ENCODE assay signal across 25 cellular contexts in genomic region chr2:178550352-178550751, GRCh38.
DNase-seq lines count a peak whose midpoint lies in the region; ATAC-seq, FAIRE-seq and TF ChIP-seq lines count a peak whose summit lies in the region.
"Had no signal": no experiment of that assay in that cellular context is flagged by ENCODE, and none has a peak within 500 bp of the region (broad histone marks: within the 10 kb centered on the region; RNA-seq: fewer than 3 reads in every experiment).

No MANE protein-coding gene starts in this region.

- no peak overlapping the region for H2AFZ ChIP-seq in GM12878 (ENCODE audit: control insufficient read depth, low read depth, low read length)
- H2AFZ ChIP-seq: neural progenitor cell had no signal

- RAD21 ChIA-PET in GM12878 (lab: Charles Lee; ENCODE audit: unreplicated experiment): interaction anchor here (0.9 kb wide), 1 partner anchor 30 kb away, joined by 3 read pairs; no protein-coding TSS in a partner anchor

- in situ Hi-C loops in GM12878 (cut with MboI) (no loop called here), G401 (cut with HindIII; ENCODE audit: low sequenced_read_pairs) (no loop called here)

- H3K4me1 ChIP-seq in GM12878 (ENCODE audit: control insufficient read depth, insufficient read depth, low read length) (no peaks in the 10 kb centered on the region), colonic mucosa (no peaks in the 10 kb centered on the region), uterus (no peaks in the 10 kb centered on the region)
- H3K4me1 ChIP-seq: neural progenitor cell, tibial artery had no signal

- POLR2A ChIA-PET in GM12878 (lab: Charles Lee): no interaction called here

- no peak for TF ChIP-seq RAD21 in GM12878 (IDR thresholded peaks at IDR 0.05; ENCODE audit: insufficient read depth, low read depth, low read length)

- H3K9ac ChIP-seq in GM12878 (ENCODE audit: control insufficient read depth, insufficient read depth, low read length) (no peak overlapping the region), colonic mucosa (ENCODE audit: low read depth in 2 of 2, low read length in 2 of 2) (no peak overlapping the region)
- H3K9ac ChIP-seq: neural progenitor cell had no signal

- BruUV-seq in GM12878 (replicated peaks; lab: Mats Ljungman, UMichigan): TSS peak; percentile 4

- no peak for TF ChIP-seq EP300 in GM12878 (IDR thresholded peaks at IDR 0.05; ENCODE audit: borderline replicate concordance in 1 of 2, control insufficient read depth in 1 of 2, low read depth in 2 of 2, low read length in 2 of 2)

- H3K36me3 ChIP-seq in GM12878 (ENCODE audit: control insufficient read depth in 2 of 2, insufficient read depth in 2 of 2, low read length in 1 of 2): peaks cover 3 to 11% of the 10 kb centered on the region in 2 experiments
- no peaks in the 10 kb centered on the region for H3K36me3 ChIP-seq in colonic mucosa
- H3K36me3 ChIP-seq in uterus: no peaks in the 10 kb centered on the region
- H3K36me3 ChIP-seq: neural progenitor cell had no signal

- no peak overlapping the region for H3K27ac ChIP-seq in GM12878 (ENCODE audit: control insufficient read depth, insufficient read depth)
- H3K27ac ChIP-seq in colonic mucosa: no peak overlapping the region
- H3K27ac ChIP-seq in uterus: no peak overlapping the region
- H3K27ac ChIP-seq: neural progenitor cell, tibial artery, VCaP had no signal

- no peaks in the 10 kb centered on the region for H3K79me2 ChIP-seq in GM12878 (ENCODE audit: control insufficient read depth, insufficient read depth, low read length)

- no peaks in the 10 kb centered on the region for H3K9me3 ChIP-seq in GM12878 (replicated peaks; ENCODE audit: control insufficient read depth, insufficient read depth, low read length)
- H3K9me3 ChIP-seq in colonic mucosa: no peaks in the 10 kb centered on the region
- H3K9me3 ChIP-seq in uterus: no peaks in the 10 kb centered on the region
- H3K9me3 ChIP-seq: tibial artery had no signal

- H3K27me3 ChIP-seq in GM12878 (replicated peaks in 1 of 2; ENCODE audit: control insufficient read depth in 2 of 2, insufficient read depth in 2 of 2, low read length in 1 of 2) (no peaks in the 10 kb centered on the region), colonic mucosa (no peaks in the 10 kb centered on the region), uterus (no peaks in the 10 kb centered on the region)
- H3K27me3 ChIP-seq: neural progenitor cell, tibial artery had no signal

- no peaks in the 10 kb centered on the region for H4K20me1 ChIP-seq in GM12878 (ENCODE audit: control insufficient read depth, insufficient read depth)

- DNase-seq in GM12878 (ENCODE audit: low read depth, low spot score) (no peak), G401 (ENCODE audit: low spot score) (no peak), colonic mucosa (no peak), uterus (no peak)
- DNase-seq in activated naive CD4-positive, alpha-beta T cell treated with anti-CD3 and anti-CD28 coated beads, Interleukin-2, amount 50 U/mL, for 16 hours: no peak
- DNase-seq: activated CD4-positive, alpha-beta memory T cell treated with anti-CD3 and anti-CD28 coated beads for 36 hours; activated T-cell treated with anti-CD3 and anti-CD28 coated beads, Interleukin-2, amount 50 U/mL, for 1 hour; Calu3; cortex of kidney; foreskin fibroblast; KG1; kidney glomerular epithelial cell; NCI-H1436 treated with DMSO at 0.1 percent for 48 hours; NCI-H345; stimulated activated naive CD4-positive, alpha-beta T cell; tibial artery had no signal

- SMC1A ChIA-PET in GM12878 (lab: Charles Lee; ENCODE audit: uncharacterized antibody, unreplicated experiment): interaction anchor here (1.3 kb wide), 1 partner anchor 19 kb away, joined by 3 read pairs; no protein-coding TSS in a partner anchor

- CTCF ChIA-PET in GM12878 (lab: Yijun Ruan, JAX): interaction anchor here (1.8 kb wide), 1 partner anchor 22 kb away, joined by 4 read pairs; no protein-coding TSS in a partner anchor

- no peak overlapping the region for H3K4me2 ChIP-seq in GM12878 (ENCODE audit: control insufficient read depth, insufficient read depth)
- H3K4me2 ChIP-seq: neural progenitor cell had no signal

- no peak for FAIRE-seq in GM12878 (lab: Jason Lieb, UNC)
- FAIRE-seq: endothelial cell of umbilical vein, H54 had no signal

- peak; percentile 78 for ATAC-seq in GM18867 (IDR thresholded peaks at IDR 0.05; ENCODE audit: unreplicated experiment)
- peak; percentile 80 for ATAC-seq in GM21529 (IDR thresholded peaks at IDR 0.05; ENCODE audit: unreplicated experiment)
- peak; percentile 64 for ATAC-seq in HG03159 (IDR thresholded peaks at IDR 0.05; ENCODE audit: unreplicated experiment)
- ATAC-seq in GM12878: peak; percentile 70
- ATAC-seq: activated naive CD4-positive, alpha-beta T cell treated with anti-CD3 and anti-CD28 coated beads, Interleukin-2, amount 50 U/mL, for 72 hours; Right ventricle myocardium inferior had no signal

- TF ChIP-seq POLR2A in GM12878 (IDR thresholded peaks at IDR 0.05; ENCODE audit: low read depth, low read length) (no peak), uterus (IDR thresholded peaks at IDR 0.05) (no peak)

- 0% methylated on average over 2 of the region's 2 CpGs for WGBS in GM12878 (ENCODE audit: insufficient coverage, insufficient replicate concordance, low lambda C conversion rate, missing lambda C conversion rate)

- H3K4me3 ChIP-seq in GM12878: no peak overlapping the region
- no peak overlapping the region for H3K4me3 ChIP-seq in colonic mucosa
- H3K4me3 ChIP-seq in uterus: no peak overlapping the region
- H3K4me3 ChIP-seq: neural progenitor cell, tibial artery had no signal

- TF ChIP-seq CTCF in GM12878 (IDR thresholded peaks at IDR 0.05 in 2 of 3, conservative IDR thresholded peaks at IDR 0.05 in 1 of 3; ENCODE audit: control insufficient read depth in 2 of 3, extremely low read depth in 1 of 3, insufficient read depth in 1 of 3, low read depth in 3 of 3, low read length in 3 of 3) (no peak), colonic mucosa (IDR thresholded peaks at IDR 0.05) (no peak), uterus (IDR thresholded peaks at IDR 0.05) (no peak)

- intact Hi-C loops in GM12878 (cut with micrococcal nuclease; ENCODE audit: unreplicated experiment) (no loop called here), colonic mucosa (cut with DNase I) (no loop called here), uterus (cut with DNase I; ENCODE audit: low total_unique reads) (no loop called here)

TF ChIP-seq in GM12878, 131 proteins besides CTCF, POLR2A, EP300 and RAD21:
- TF ChIP-seq EED (IDR thresholded peaks at IDR 0.05; ENCODE audit: low read depth) (no peak), ATF7 (IDR thresholded peaks at IDR 0.05; ENCODE audit: low read depth) (no peak), JUNB (IDR thresholded peaks at IDR 0.05) (peak; percentile 29; the same call in 1 of the 2 replicates), STAT3 (IDR thresholded peaks at IDR 0.05; ENCODE audit: low read depth, low read length) (no peak)
